9 cellular contexts compared by ENCODE assay signal in the genomic region with DNA sequence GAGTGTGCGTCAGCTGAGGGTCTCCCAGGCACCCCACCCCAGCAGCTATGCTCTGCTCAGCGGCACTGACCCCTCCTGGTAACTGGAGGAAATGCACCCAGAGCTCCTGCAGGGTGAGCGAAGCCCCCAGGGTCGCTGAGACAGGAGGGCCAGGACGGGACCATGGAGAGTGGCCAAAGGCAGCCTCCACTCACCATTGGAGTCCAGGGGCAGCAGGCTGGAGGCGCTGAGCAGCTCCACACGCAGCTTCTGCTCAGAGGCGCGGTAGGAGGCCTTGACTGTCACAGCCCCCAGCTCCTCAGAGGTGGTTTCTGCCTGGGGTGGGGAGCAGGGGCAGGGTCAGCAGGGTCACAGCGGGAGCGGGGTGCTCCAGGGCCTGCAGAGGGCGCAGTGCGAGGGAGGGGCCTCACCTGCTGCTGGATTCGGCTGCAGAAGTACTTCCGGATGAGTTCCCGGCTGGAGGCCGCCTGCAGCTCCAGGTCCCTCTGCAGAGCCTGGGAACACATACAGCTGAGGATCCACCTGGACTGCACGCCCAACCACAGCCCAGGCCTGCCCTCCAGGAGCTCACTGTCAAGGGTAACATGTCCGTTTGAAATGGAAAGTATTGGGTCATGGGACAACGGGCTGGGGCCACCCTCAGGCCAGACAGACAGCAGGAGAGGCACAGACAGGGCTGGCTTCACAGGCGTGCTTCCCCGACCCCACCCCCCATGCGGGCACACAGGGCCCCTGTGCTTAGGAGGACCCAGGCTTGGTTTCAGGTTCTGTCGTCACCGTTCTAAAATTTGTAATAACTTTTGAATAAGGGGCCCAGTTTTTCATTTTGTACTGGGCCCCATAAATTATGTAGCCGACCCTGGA. TPM values are rescaled to one million over a fixed set of nuclear protein-coding genes. Genes with fewer than 3 reads are reported as not detected.
A peak's percentile ranks its signal among the peaks of the same experiment; 100 is the strongest.
DNase-seq lines count a peak whose midpoint lies in the region; ATAC-seq and TF ChIP-seq lines count a peak whose summit lies in the region.
"Had no signal": no experiment of that assay in that cellular context is flagged by ENCODE, and none has a peak within 500 bp of the region (broad histone marks: within the 10 kb centered on the region; RNA-seq: fewer than 3 reads in every experiment).

No MANE protein-coding gene starts in this region.

- TF ChIP-seq CTCF in fibroblast of villous mesenchyme (IDR thresholded peaks at IDR 0.05; ENCODE audit: insufficient read depth, low read depth, low read length): peak; percentile 58

- intact Hi-C loops in aorta (cut with DNase I): no loop called here

- H3K9me3 ChIP-seq in aorta (ENCODE audit: control insufficient read depth, low read length): no peaks in the 10 kb centered on the region

- H3K27me3 ChIP-seq in aorta (ENCODE audit: control insufficient read depth in 1 of 2, insufficient read depth in 2 of 2, low read length in 1 of 2): no peaks in the 10 kb centered on the region

- H3K27ac ChIP-seq in aorta (ENCODE audit: low read depth in 1 of 2, low read length in 2 of 2): no peak overlapping the region

- no peaks in the 10 kb centered on the region for H3K36me3 ChIP-seq in aorta (ENCODE audit: control insufficient read depth in 1 of 2, insufficient read depth in 2 of 2, low read length in 1 of 2)

- 74 to 78% methylated on average over 26 of the region's 26 CpGs for WGBS in aorta, 2 donors

- no peak overlapping the region for H3K4me3 ChIP-seq in fibroblast of villous mesenchyme (ENCODE audit: low read depth, low read length)
- no peak overlapping the region for H3K4me3 ChIP-seq in aorta (ENCODE audit: low read length in 2 of 2)

- peak; percentile 55 for DNase-seq in DMS 273 (lab: John Stamatoyannopoulos, UW; ENCODE audit: unreplicated experiment)
- DNase-seq in DMS 273 treated with DMSO at 0.1 percent for 48 hours (lab: John Stamatoyannopoulos, UW): no peak
- peak; percentile 48 for DNase-seq in activated CD4-positive, alpha-beta T cell treated with anti-CD3 and anti-CD28 coated beads for 48 hours
- DNase-seq in fibroblast of villous mesenchyme (ENCODE audit: low read depth): no peak
- peak; percentile 40 for DNase-seq in stimulated activated CD4-positive, alpha-beta T cell treated with anti-CD3 and anti-CD28 coated beads, Interleukin-4, amount 100 ng/mL, for 24 hours
- DNase-seq in aorta: no peak
- DNase-seq in mucosa of gallbladder (ENCODE audit: low spot score): no peak

- no peaks in the 10 kb centered on the region for H3K4me1 ChIP-seq in aorta (ENCODE audit: control insufficient read depth in 1 of 2, insufficient read depth in 2 of 2, low read length in 2 of 2)

- ATAC-seq in aorta (ENCODE audit: low FRiP score) (no peak), HG03039 (IDR thresholded peaks at IDR 0.05; ENCODE audit: unreplicated experiment) (no peak)
- ATAC-seq: naive thymus-derived CD4-positive, alpha-beta T cell had no signal

RNA-seq across cellular contexts. Expression of gene UNC13D, which starts 13.8 kb away (rescaled TPM):
- total RNA-seq in fibroblast of villous mesenchyme (0.86 and 1.6 TPM in 2 replicates), aorta (10 to 100 TPM; 17.7 to 20.0 TPM), mucosa of gallbladder (26.4 TPM)
- polyA plus RNA-seq in aorta: 10 to 100 TPM in 1 of 2 donors, 1 to 10 TPM in 1; 3.8 to 23.1 TPM

RNA-seq across cellular contexts. Expression of gene WBP2, which starts 24.7 kb away (rescaled TPM):
- total RNA-seq in fibroblast of villous mesenchyme (18.4 and 26.8 TPM in 2 replicates), aorta (100 to 1,000 TPM; 104 to 122 TPM), mucosa of gallbladder (160 TPM)
- 100 to 1,000 TPM in 1 of 2 donors, 10 to 100 TPM in 1; 54.6 to 123 TPM for polyA plus RNA-seq in aorta

RNA-seq across cellular contexts. Expression of gene UNK, which starts 45.8 kb away (rescaled TPM):
- 19.9 and 23.5 TPM in 2 replicates for total RNA-seq in fibroblast of villous mesenchyme
- 10 to 100 TPM; 28.9 to 34.1 TPM for total RNA-seq in aorta
- polyA plus RNA-seq in aorta: 10 to 100 TPM in 1 of 2 donors, 1 to 10 TPM in 1; 8.8 to 21.7 TPM
- total RNA-seq in mucosa of gallbladder: 26.6 TPM

RNA-seq across cellular contexts. Expression of gene TRIM47, which starts 48.0 kb away (rescaled TPM):
- total RNA-seq in fibroblast of villous mesenchyme (13.5 and 15.1 TPM in 2 replicates), aorta (10 to 100 TPM; 39.8 to 88.5 TPM), mucosa of gallbladder (68.2 TPM)
- 10 to 100 TPM; 15.7 to 47.7 TPM for polyA plus RNA-seq in aorta

Comparison
In these comparisons a context has a peak if more than half of its experiments do, and no peak if none do; other contexts are left out.
1. DNase-seq: peak in DMS 273 (single experiment), activated CD4-positive, alpha-beta T cell treated with anti-CD3 and anti-CD28 coated beads for 48 hours (single experiment) and stimulated activated CD4-positive, alpha-beta T cell treated with anti-CD3 and anti-CD28 coated beads, Interleukin-4, amount 100 ng/mL, for 24 hours (single experiment); none in DMS 273 treated with DMSO at 0.1 percent for 48 hours (single experiment), fibroblast of villous mesenchyme (single experiment), aorta (0 of 2) and mucosa of gallbladder (single experiment).